Comparison of ENCODE assay signal across 19 cellular contexts in genomic region chr1:197671920-197672319, GRCh38.
DNase-seq lines count a peak whose midpoint lies in the region; ATAC-seq, FAIRE-seq and TF ChIP-seq lines count a peak whose summit lies in the region.
"Had no signal": no experiment of that assay in that cellular context is flagged by ENCODE, and none has a peak within 500 bp of the region (broad histone marks: within the 10 kb centered on the region; RNA-seq: fewer than 3 reads in every experiment).

No MANE protein-coding gene starts in this region.

- no peak overlapping the region for H3K27ac Mint-ChIP-seq in endodermal cell
- H3K27ac Mint-ChIP-seq: CD14-positive monocyte; CD4-positive, alpha-beta memory T cell; CD4-positive, CD25-positive, alpha-beta regulatory T cell; CD8-positive, alpha-beta memory T cell had no signal

- H3K9me3 ChIP-seq in SK-N-MC (ENCODE audit: low read depth, low read length) (no peaks in the 10 kb centered on the region), right lobe of liver (no peaks in the 10 kb centered on the region), endodermal cell (ENCODE audit: control insufficient read depth, low read length) (no peaks in the 10 kb centered on the region)
- H3K9me3 ChIP-seq: BE2C, BLaER1 had no signal

- H3K4me1 Mint-ChIP-seq in endodermal cell: peaks cover 39% of the 10 kb centered on the region

- TF ChIP-seq POLR2A in right lobe of liver (IDR thresholded peaks at IDR 0.05): no peak

- no peaks in the 10 kb centered on the region for H3K36me3 ChIP-seq in SK-N-MC (ENCODE audit: insufficient read depth, low read length)
- no peaks in the 10 kb centered on the region for H3K36me3 ChIP-seq in right lobe of liver
- no peaks in the 10 kb centered on the region for H3K36me3 ChIP-seq in endodermal cell (ENCODE audit: control insufficient read depth, insufficient read depth, low read length)
- H3K36me3 ChIP-seq: BE2C, BLaER1 had no signal

- H3K9ac ChIP-seq in SK-N-MC (ENCODE audit: insufficient read length) (no peak overlapping the region), endodermal cell (ENCODE audit: extremely low read depth, low read length, poor library complexity, severe bottlenecking) (no peak overlapping the region)
- H3K9ac ChIP-seq: BLaER1 had no signal

- TF ChIP-seq CTCF in D721Med (IDR thresholded peaks at IDR 0.05; ENCODE audit: insufficient read depth, missing control alignments) (no peak), right lobe of liver (IDR thresholded peaks at IDR 0.05) (no peak), endodermal cell (conservative IDR thresholded peaks at IDR 0.05) (no peak), omental fat pad (IDR thresholded peaks at IDR 0.05) (no peak)

- no peaks in the 10 kb centered on the region for H3K36me3 Mint-ChIP-seq in endodermal cell (ENCODE audit: low read depth)

- 0 out of 2 replicates have a peak overlapping the region, but pooled peaks have one; percentile 4 for H3K4me3 ChIP-seq in SK-N-MC
- no peak overlapping the region for H3K4me3 ChIP-seq in right lobe of liver
- H3K4me3 ChIP-seq in endodermal cell (ENCODE audit: low read length): no peak overlapping the region
- H3K4me3 ChIP-seq: BLaER1 had no signal

- FAIRE-seq in D721Med (lab: Jason Lieb, UNC): peak; percentile 46
- FAIRE-seq: GM12891, GM19239 had no signal

- H3K27ac ChIP-seq in SK-N-MC (peak overlapping the region; percentile 83; the same call in 1 of the 2 replicates), right lobe of liver (peak overlapping the region in 1 of 3 donors; percentile 45), endodermal cell (ENCODE audit: low read depth, low read length) (no peak overlapping the region)
- H3K27ac ChIP-seq: BLaER1 had no signal

- peaks cover 0 to 21% (median 9%) of the 10 kb centered on the region in 4 donors for H3K4me1 ChIP-seq in right lobe of liver
- H3K4me1 ChIP-seq in endodermal cell (ENCODE audit: control insufficient read depth, insufficient read depth, low read length): peaks cover 11% of the 10 kb centered on the region
- H3K4me1 ChIP-seq: BLaER1 had no signal

- DNase-seq in D721Med (ENCODE audit: insufficient read length, low spot score) (no peak), SK-N-MC (ENCODE audit: low read depth, low spot score) (no peak), right lobe of liver (no peak), endodermal cell (no peak), omental fat pad (ENCODE audit: low spot score) (no peak)
- DNase-seq: 8988T; ACHN; BE2C; C1 segment of cervical spinal cord; CD4-positive, alpha-beta memory T cell; CD4-positive, CD25-positive, alpha-beta regulatory T cell; CD8-positive, alpha-beta memory T cell; COR-L47; DMS79 treated with DMSO at 0.1 percent for 48 hours; GF-D8 had no signal

- H3K27me3 ChIP-seq in right lobe of liver (no peaks in the 10 kb centered on the region), endodermal cell (ENCODE audit: control insufficient read depth, insufficient read depth, low read length, poor library complexity, severe bottlenecking) (no peaks in the 10 kb centered on the region)
- H3K27me3 ChIP-seq: BE2C, BLaER1 had no signal

- H3K9me3 Mint-ChIP-seq in endodermal cell: no peaks in the 10 kb centered on the region
- H3K9me3 Mint-ChIP-seq: CD4-positive, alpha-beta memory T cell; CD4-positive, CD25-positive, alpha-beta regulatory T cell; CD8-positive, alpha-beta memory T cell had no signal

- no peak overlapping the region for H3K4me3 Mint-ChIP-seq in endodermal cell
- H3K4me3 Mint-ChIP-seq: CD14-positive monocyte; CD4-positive, alpha-beta memory T cell; CD4-positive, CD25-positive, alpha-beta regulatory T cell; CD8-positive, alpha-beta memory T cell had no signal

- intact Hi-C loops in right lobe of liver (cut with DNase I): no loop called here

- no peaks in the 10 kb centered on the region for H3K27me3 Mint-ChIP-seq in endodermal cell (ENCODE audit: insufficient read depth)
- H3K27me3 Mint-ChIP-seq: CD4-positive, alpha-beta memory T cell; CD4-positive, CD25-positive, alpha-beta regulatory T cell; CD8-positive, alpha-beta memory T cell had no signal

- WGBS in right lobe of liver (ENCODE audit: insufficient coverage, low coverage, low lambda C conversion rate, missing lambda C conversion rate): 50% methylated on average over 1 of the region's 1 CpG
- WGBS in endodermal cell (ENCODE audit: insufficient coverage in 1 of 2, insufficient read length in 1 of 2), 2 experiments: 94 to 100% methylated on average over 1 of the region's 1 CpG

- ATAC-seq in right lobe of liver: peak; percentile 63 to 74 (median 66)
- ATAC-seq in omental fat pad (ENCODE audit: low FRiP score): no peak
